In genomic region chr10:88715517-88715916, GRCh38 we compare ENCODE assay signal across 2 cellular contexts.
TF ChIP-seq lines count a peak whose summit lies in the region.

No MANE protein-coding gene starts in this region.

TF ChIP-seq in HEK293, 187 proteins besides CTCF, POLR2A, EP300 and RAD21:
- TF ChIP-seq ZNF670 (tag by site-specific recombination; IDR thresholded peaks at IDR 0.05; ENCODE audit: low read depth), result no peak
- TF ChIP-seq ZNF561 (tag by site-specific recombination; IDR thresholded peaks at IDR 0.05; ENCODE audit: borderline replicate concordance), result no peak
- no peak for TF ChIP-seq ZNF112 (tag by site-specific recombination; IDR thresholded peaks at IDR 0.05)
- no peak for TF ChIP-seq ZNF292 (tag by site-specific recombination; IDR thresholded peaks at IDR 0.05; ENCODE audit: borderline replicate concordance, low read depth)
- TF ChIP-seq ZNF654 (tag by site-specific recombination; IDR thresholded peaks at IDR 0.05; ENCODE audit: low read depth), result no peak
- TF ChIP-seq ZIC2 (tag by site-specific recombination; IDR thresholded peaks at IDR 0.05), result no peak
- no peak for TF ChIP-seq ZNF544 (tag by site-specific recombination; IDR thresholded peaks at IDR 0.05)
- TF ChIP-seq ZBTB7A (tag by site-specific recombination; IDR thresholded peaks at IDR 0.05; ENCODE audit: low read depth), result no peak
- peak; percentile 63; the same call in 1 of the 2 replicates for TF ChIP-seq PRDM1 (tag by site-specific recombination; IDR thresholded peaks at IDR 0.05)
- no peak for TF ChIP-seq ZNF174 (tag by site-specific recombination; IDR thresholded peaks at IDR 0.05)
- TF ChIP-seq PBX3 (CRISPR knock-in tag; IDR thresholded peaks at IDR 0.05), result no peak
- TF ChIP-seq ZNF837 (tag by site-specific recombination; IDR thresholded peaks at IDR 0.05), result no peak
- TF ChIP-seq ZNF2 (tag by site-specific recombination; IDR thresholded peaks at IDR 0.05), result peak; percentile 40; the same call in 1 of the 2 replicates
- TF ChIP-seq REST (tag by site-specific recombination; IDR thresholded peaks at IDR 0.05), result no peak
- no peak for TF ChIP-seq ZNF16 (tag by site-specific recombination; IDR thresholded peaks at IDR 0.05; ENCODE audit: low read depth)
- TF ChIP-seq HOXC10 (CRISPR knock-in tag; IDR thresholded peaks at IDR 0.05), result no peak
- TF ChIP-seq ZNF366 (tag by site-specific recombination; conservative IDR thresholded peaks at IDR 0.05), result peak; percentile 59
- TF ChIP-seq RBAK (tag by site-specific recombination; IDR thresholded peaks at IDR 0.05), result no peak
- no peak for TF ChIP-seq ZNF843 (tag by site-specific recombination; IDR thresholded peaks at IDR 0.05)
- TF ChIP-seq HOXD13 (CRISPR knock-in tag; IDR thresholded peaks at IDR 0.05; ENCODE audit: borderline replicate concordance), result no peak
- no peak for TF ChIP-seq GLI4 (tag by site-specific recombination; IDR thresholded peaks at IDR 0.05)
- TF ChIP-seq ZBTB17 (tag by site-specific recombination; IDR thresholded peaks at IDR 0.05), result no peak
TF ChIP-seq in HEK293: peak in this region for 3.

TF ChIP-seq in K562, 482 proteins besides CTCF, POLR2A, EP300 and RAD21:
- TF ChIP-seq CAMTA2 (CRISPR knock-in tag; conservative IDR thresholded peaks at IDR 0.05) (no peak), NKRF (IDR thresholded peaks at IDR 0.05; ENCODE audit: borderline replicate concordance) (no peak), ZNF512 (tag; IDR thresholded peaks at IDR 0.05) (peak; percentile 49; the same call in 1 of the 2 replicates), ATF7 (IDR thresholded peaks at IDR 0.05) (no peak)
TF ChIP-seq in K562: peak in this region for 1.
